In genomic region chr15:72786244-72786641, GRCh38 we compare ENCODE assay signal across 16 cellular contexts. TPM values are rescaled to one million over a fixed set of nuclear protein-coding genes. Genes with fewer than 3 reads are reported as not detected.
DNase-seq lines count a peak whose midpoint lies in the region; ATAC-seq and TF ChIP-seq lines count a peak whose summit lies in the region.
"Had no signal": no experiment of that assay in that cellular context is flagged by ENCODE, and none has a peak within 500 bp of the region (broad histone marks: within the 10 kb centered on the region; RNA-seq: fewer than 3 reads in every experiment).

No MANE protein-coding gene starts in this region.

- no peak for ATAC-seq in activated CD4-positive, alpha-beta T cell treated with anti-CD3 and anti-CD28 coated beads for 36 hours
- no peak for ATAC-seq in psoas muscle
- no peak for ATAC-seq in GM18861 (IDR thresholded peaks at IDR 0.05; ENCODE audit: unreplicated experiment)
- ATAC-seq in HG03108 (IDR thresholded peaks at IDR 0.05; ENCODE audit: unreplicated experiment) = no peak
- ATAC-seq: A549 had no signal

- DNase-seq in activated CD4-positive, alpha-beta T cell treated with anti-CD3 and anti-CD28 coated beads for 36 hours = no peak
- DNase-seq in activated CD4-positive, alpha-beta T cell treated with anti-CD3 and anti-CD28 coated beads, Interleukin-2, amount 50 U/mL, for 48 hours = no peak
- DNase-seq in dorsolateral prefrontal cortex = peak in 1 of 10 donors; percentile 14
- DNase-seq in psoas muscle = no peak
- no peak for DNase-seq in dermis blood vessel endothelial cell
- DNase-seq: activated effector memory CD4-positive, alpha-beta T cell treated with anti-CD3 and anti-CD28 coated beads, Interleukin-2, amount 50 U/mL, for 16 hours; kidney; mesenchymal stem cell; NCI-H2029; transverse colon had no signal

- peaks cover 23% of the 10 kb centered on the region for H3K79me2 ChIP-seq in OCI-LY3 (ENCODE audit: low read length)

- POLR2A ChIA-PET in activated CD4-positive, alpha-beta T cell treated with anti-CD3 and anti-CD28 coated beads for 36 hours (lab: Charles Lee) = no interaction called here

- peaks cover 7% of the 10 kb centered on the region for H3K36me3 ChIP-seq in OCI-LY3 (replicated peaks; ENCODE audit: low read depth, low read length)
- peaks cover 0 to 4% of the 10 kb centered on the region in 2 donors for H3K36me3 ChIP-seq in psoas muscle (ENCODE audit: insufficient read depth in 1 of 2, low read depth in 1 of 2)
- H3K36me3 ChIP-seq: transverse colon had no signal

- H3K9me3 ChIP-seq in OCI-LY3 (ENCODE audit: insufficient read depth, low read length) (no peaks in the 10 kb centered on the region), psoas muscle (no peaks in the 10 kb centered on the region)
- H3K9me3 ChIP-seq: A549, transverse colon had no signal

- intact Hi-C loops in activated CD4-positive, alpha-beta T cell treated with anti-CD3 and anti-CD28 coated beads for 36 hours (cut with DNase I, micrococcal nuclease) = loop anchor here (10.0 kb wide), 2 partner anchors 489 to 1209 kb away; partner anchors contain the start of genes PML (in 1 of the 2) and STOML1 (in 1 of the 2)
- intact Hi-C loops in dorsolateral prefrontal cortex (cut with DNase I) = loop anchor here in 1 of 2 donors (10.0 kb wide), 2 partner anchors 411 to 849 kb away; partner anchors contain the start of genes HEXA and NPTN
- intact Hi-C loops in psoas muscle (cut with DNase I) = loop anchor here (10.0 kb wide), 3 partner anchors 89 to 459 kb away; partner anchors contain the start of gene NEO1 (in 1 of the 2)

- H3K4me1 Mint-ChIP-seq in activated CD4-positive, alpha-beta T cell treated with anti-CD3 and anti-CD28 coated beads for 36 hours = peaks cover 39% of the 10 kb centered on the region

- CTCF ChIA-PET in activated CD4-positive, alpha-beta T cell treated with anti-CD3 and anti-CD28 coated beads for 36 hours (lab: Charles Lee) = interaction anchor here (4.0 kb wide), 1 partner anchor 10 kb away, joined by 14 read pairs; no protein-coding TSS in a partner anchor

- H3K4me2 ChIP-seq in OCI-LY3 (ENCODE audit: low read length) = peak overlapping the region; percentile 62
- H3K4me2 ChIP-seq: A549 had no signal

- H3K27me3 ChIP-seq in OCI-LY3 (ENCODE audit: low read depth, low read length) = no peaks in the 10 kb centered on the region
- no peaks in the 10 kb centered on the region for H3K27me3 ChIP-seq in dorsolateral prefrontal cortex
- H3K27me3 ChIP-seq in psoas muscle (ENCODE audit: insufficient read depth in 3 of 3, low read length in 2 of 3) = no peaks in the 10 kb centered on the region
- H3K27me3 ChIP-seq: transverse colon had no signal

- H3K4me1 ChIP-seq in OCI-LY3 (ENCODE audit: low read length) (peaks cover 36% of the 10 kb centered on the region), psoas muscle (peaks cover 31% of the 10 kb centered on the region)

- H3K27ac Mint-ChIP-seq in activated CD4-positive, alpha-beta T cell treated with anti-CD3 and anti-CD28 coated beads for 36 hours = peak overlapping the region; percentile 40

- H3K27ac ChIP-seq in OCI-LY3 (ENCODE audit: low read length) (peak overlapping the region; percentile 47; the same call in 1 of the 2 replicates), dorsolateral prefrontal cortex (peak overlapping the region in 54 of 59 donors; percentile 9 to 99 (median 96)), psoas muscle (peak overlapping the region; percentile 95)
- H3K27ac ChIP-seq: A549, RWPE1, VCaP had no signal

- H3K9ac ChIP-seq in OCI-LY3 (ENCODE audit: low read length) = no peak overlapping the region

- H3K4me3 Mint-ChIP-seq in activated CD4-positive, alpha-beta T cell treated with anti-CD3 and anti-CD28 coated beads for 36 hours = no peak overlapping the region

- peaks cover 13% of the 10 kb centered on the region for H4K20me1 ChIP-seq in OCI-LY3 (ENCODE audit: insufficient read depth, low read length)

- H2AFZ ChIP-seq in OCI-LY3 (ENCODE audit: low read depth, low read length) = peak overlapping the region; percentile 81

- peaks cover 14% of the 10 kb centered on the region for H3K36me3 Mint-ChIP-seq in activated CD4-positive, alpha-beta T cell treated with anti-CD3 and anti-CD28 coated beads for 36 hours (ENCODE audit: low read depth)

- no peak for TF ChIP-seq CTCF in OCI-LY3 (IDR thresholded peaks at IDR 0.05; ENCODE audit: low read depth, low read length)
- no peak for TF ChIP-seq CTCF in dorsolateral prefrontal cortex (IDR thresholded peaks at IDR 0.05 in 54 of 56, conservative IDR thresholded peaks at IDR 0.05 in 2 of 56; ENCODE audit: low read depth in 1 of 56, partially characterized antibody in 56 of 56)
- no peak for TF ChIP-seq CTCF in psoas muscle (IDR thresholded peaks at IDR 0.05)

- no peak overlapping the region for H3K4me3 ChIP-seq in OCI-LY3 (ENCODE audit: low read length)
- peak overlapping the region in 1 of 59 donors; percentile 39 for H3K4me3 ChIP-seq in dorsolateral prefrontal cortex
- H3K4me3 ChIP-seq in psoas muscle = no peak overlapping the region
- H3K4me3 ChIP-seq: A549, transverse colon had no signal

- WGBS in psoas muscle, 3 donors = 81 to 91% (median 89%) methylated on average over 4 of the region's 4 CpGs

- no peaks in the 10 kb centered on the region for H3K9me3 Mint-ChIP-seq in activated CD4-positive, alpha-beta T cell treated with anti-CD3 and anti-CD28 coated beads for 36 hours (ENCODE audit: low read depth)

- no peaks in the 10 kb centered on the region for H3K27me3 Mint-ChIP-seq in activated CD4-positive, alpha-beta T cell treated with anti-CD3 and anti-CD28 coated beads for 36 hours

RNA-seq across cellular contexts. Expression of gene ADPGK, which starts 2.7 kb away (rescaled TPM):
- 10 to 100 TPM; 58.0 to 70.8 TPM for total RNA-seq in activated CD4-positive, alpha-beta T cell treated with anti-CD3 and anti-CD28 coated beads for 36 hours
- total RNA-seq in dorsolateral prefrontal cortex (10 to 100 TPM; 18.9 to 53.0 (median 30.7) TPM), psoas muscle (10 to 100 TPM in 3 of 4 donors, 1 to 10 TPM in 1; 7.9 to 13.6 (median 10.5) TPM), dermis blood vessel endothelial cell (49.1 and 51.6 TPM in 2 replicates)
- 10 to 100 TPM; 10.4 to 14.2 (median 12.0) TPM for polyA plus RNA-seq in psoas muscle
